In the genomic region with DNA sequence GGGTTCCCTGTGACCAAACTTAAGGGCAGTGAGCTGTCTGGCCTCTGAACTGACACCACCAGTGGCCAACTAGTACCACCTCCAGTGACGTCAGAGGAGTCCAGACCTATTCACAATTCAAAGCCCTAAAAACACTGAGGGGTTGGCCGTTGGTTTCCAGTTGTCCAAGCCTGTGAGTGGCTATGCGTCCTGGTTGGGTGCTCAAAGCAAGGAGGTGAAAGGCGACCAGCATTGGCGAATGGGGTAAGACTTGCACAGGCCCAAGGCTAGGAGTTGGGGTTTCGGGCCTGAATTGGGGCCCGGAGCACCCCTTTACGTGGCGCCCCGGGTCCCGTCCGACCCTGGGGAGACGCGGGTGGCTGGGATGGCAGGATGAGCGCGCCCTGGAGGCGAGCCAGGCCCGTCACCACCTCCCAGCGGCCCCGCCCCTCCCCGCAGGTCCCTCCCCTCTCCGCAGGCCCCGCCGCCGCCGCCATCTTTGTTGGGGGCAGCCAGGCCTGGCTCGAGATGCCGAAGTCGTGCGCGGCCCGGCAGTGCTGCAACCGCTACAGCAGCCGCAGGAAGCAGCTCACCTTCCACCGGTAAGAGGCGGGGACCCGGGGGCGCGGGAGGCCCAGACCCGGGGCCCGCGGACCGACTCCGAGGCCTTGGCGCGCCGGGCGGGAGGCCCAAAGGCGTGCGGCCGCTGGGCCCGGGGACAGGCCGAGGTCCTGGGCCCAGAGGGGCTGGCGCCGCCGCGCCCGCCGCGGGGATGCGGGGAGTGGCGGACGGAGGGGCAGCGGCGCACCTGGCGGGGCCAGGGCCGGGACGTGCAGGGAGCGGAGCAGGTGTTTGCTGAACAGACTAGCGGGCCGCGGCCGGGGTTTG, we compare ENCODE assay signal across 8 cellular contexts. TPM values are rescaled to one million over a fixed set of nuclear protein-coding genes. Genes with fewer than 3 reads are reported as not detected.
A peak's percentile ranks its signal among the peaks of the same experiment; 100 is the strongest.
DNase-seq lines count a peak whose midpoint lies in the region; ATAC-seq and TF ChIP-seq lines count a peak whose summit lies in the region.

THAP3 (plus strand) TSS at position 157 of the 867 bp plus-strand sequence; CDS start at position 508, 351 bp downstream.

- H3K27ac ChIP-seq in suprapubic skin: peak within 1 kb of the TSS; percentile 90

- peaks cover 22% of the 10 kb centered on the region for H3K36me3 Mint-ChIP-seq in activated naive CD4-positive, alpha-beta T cell treated with anti-CD3 and anti-CD28 coated beads for 36 hours (ENCODE audit: low read depth)

- H3K36me3 ChIP-seq in suprapubic skin: peaks cover 51% of the 10 kb centered on the region

- ATAC-seq in GM21737 (IDR thresholded peaks at IDR 0.05; ENCODE audit: unreplicated experiment): peak; percentile 80

- 11% methylated on average over 10 of the region's 73 CpGs for WGBS in suprapubic skin

- no peak for TF ChIP-seq CTCF in suprapubic skin (IDR thresholded peaks at IDR 0.05)

- H3K4me3 ChIP-seq in suprapubic skin: peak within 1 kb of the TSS; percentile 92

- H3K4me1 Mint-ChIP-seq in activated naive CD4-positive, alpha-beta T cell treated with anti-CD3 and anti-CD28 coated beads for 36 hours (ENCODE audit: low read depth): peaks cover 29% of the 10 kb centered on the region

- no peak for TF ChIP-seq EP300 in suprapubic skin (IDR thresholded peaks at IDR 0.05)

- H3K4me1 ChIP-seq in suprapubic skin: peaks cover 22% of the 10 kb centered on the region

- H3K27me3 ChIP-seq in suprapubic skin: no peaks in the 10 kb centered on the region

- peak within 1 kb of the TSS; percentile 66 for H3K27ac Mint-ChIP-seq in activated naive CD4-positive, alpha-beta T cell treated with anti-CD3 and anti-CD28 coated beads for 36 hours

- no peaks in the 10 kb centered on the region for H3K27me3 Mint-ChIP-seq in activated naive CD4-positive, alpha-beta T cell treated with anti-CD3 and anti-CD28 coated beads for 36 hours (ENCODE audit: low read depth)

- CTCF ChIA-PET in activated naive CD4-positive, alpha-beta T cell treated with anti-CD3 and anti-CD28 coated beads for 36 hours (lab: Charles Lee): interaction anchor here (0.9 to 1.3 kb wide), 3 partner anchors 21 to 44 kb away, joined by 3 to 8 read pairs (median 3); no protein-coding TSS in a partner anchor

- H3K9me3 Mint-ChIP-seq in activated naive CD4-positive, alpha-beta T cell treated with anti-CD3 and anti-CD28 coated beads for 36 hours: no peaks in the 10 kb centered on the region

- in situ Hi-C loops in SK-MEL-5 (cut with HindIII; ENCODE audit: low pct_unique_long_range_greater_than_20kb, low sequenced_read_pairs): no loop called here

- intact Hi-C loops in activated naive CD4-positive, alpha-beta T cell treated with anti-CD3 and anti-CD28 coated beads for 36 hours (cut with micrococcal nuclease): loop anchor here (1.0 to 5.0 kb wide), 4 partner anchors 12 to 78 kb away; partner anchors contain the start of genes PHF13 and ZBTB48

- no peak for TF ChIP-seq POLR2A in suprapubic skin (IDR thresholded peaks at IDR 0.05)

- H3K9me3 ChIP-seq in suprapubic skin: no peaks in the 10 kb centered on the region

- DNase-seq in EL (peak; percentile 91), Kasumi-1 (lab: John Stamatoyannopoulos, UW) (peak; percentile 66 to 71), SK-MEL-5 (ENCODE audit: low read depth, low spot score) (peak; percentile 93), germinal center (ENCODE audit: low spot score) (peak; percentile 92), occipital lobe (lab: John Stamatoyannopoulos, UW) (peak; percentile 83), suprapubic skin (ENCODE audit: low spot score in 2 of 2) (peak; percentile 91 to 95)
- peak; percentile 91 for DNase-seq in activated naive CD4-positive, alpha-beta T cell treated with anti-CD3 and anti-CD28 coated beads for 36 hours

- H3K4me3 Mint-ChIP-seq in activated naive CD4-positive, alpha-beta T cell treated with anti-CD3 and anti-CD28 coated beads for 36 hours: peak within 1 kb of the TSS; percentile 87

RNA-seq across cellular contexts. Expression of gene THAP3, which starts in this region (rescaled TPM):
- 20.8 and 22.6 TPM in 2 replicates for total RNA-seq in SK-MEL-5 (2014; rRNA removed; shearing (Covaris generic))
- 19.0 and 23.6 TPM in 2 replicates for polyA plus RNA-seq in SK-MEL-5 (2015; cell fraction: cytosol; rRNA removed)
- 24.4 and 25.1 TPM in 2 replicates for polyA plus RNA-seq in SK-MEL-5 (2015; cell fraction: nucleus; rRNA removed)
- 10 to 100 TPM; 27.3 to 30.9 TPM for total RNA-seq in activated naive CD4-positive, alpha-beta T cell treated with anti-CD3 and anti-CD28 coated beads for 36 hours
- total RNA-seq in occipital lobe (23.7 TPM), suprapubic skin (10 to 100 TPM; 13.2 to 31.8 (median 24.8) TPM)

Comparison
In these comparisons a context has a peak if more than half of its experiments do, and no peak if none do; other contexts are left out.
1. Peak in every context shown above with its lines: DNase-seq, ATAC-seq, H3K4me3 ChIP-seq and H3K27ac ChIP-seq.